1 cellular context compared by ENCODE assay signal in the genomic region with DNA sequence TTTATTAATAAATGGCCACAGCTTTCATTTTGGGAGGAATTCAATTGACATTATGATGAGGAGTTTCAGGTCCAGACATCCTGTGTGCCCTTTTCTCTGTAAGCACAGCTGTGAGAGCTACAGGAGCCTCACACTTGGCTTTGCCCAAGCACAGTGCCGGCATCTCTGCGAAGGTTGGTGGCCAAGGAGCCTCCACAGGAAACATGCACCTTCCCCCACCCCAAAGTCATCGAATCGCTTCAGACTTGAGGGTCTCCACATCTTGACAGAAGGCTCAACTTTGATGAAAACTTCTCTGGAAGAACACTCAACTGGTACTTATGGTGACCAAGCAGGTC.
TF ChIP-seq lines count a peak whose summit lies in the region.

No MANE protein-coding gene starts in this region.

TF ChIP-seq in GM23338, 12 proteins besides CTCF, POLR2A, EP300 and RAD21 (continued from another document):
- TF ChIP-seq, protein P1, sequence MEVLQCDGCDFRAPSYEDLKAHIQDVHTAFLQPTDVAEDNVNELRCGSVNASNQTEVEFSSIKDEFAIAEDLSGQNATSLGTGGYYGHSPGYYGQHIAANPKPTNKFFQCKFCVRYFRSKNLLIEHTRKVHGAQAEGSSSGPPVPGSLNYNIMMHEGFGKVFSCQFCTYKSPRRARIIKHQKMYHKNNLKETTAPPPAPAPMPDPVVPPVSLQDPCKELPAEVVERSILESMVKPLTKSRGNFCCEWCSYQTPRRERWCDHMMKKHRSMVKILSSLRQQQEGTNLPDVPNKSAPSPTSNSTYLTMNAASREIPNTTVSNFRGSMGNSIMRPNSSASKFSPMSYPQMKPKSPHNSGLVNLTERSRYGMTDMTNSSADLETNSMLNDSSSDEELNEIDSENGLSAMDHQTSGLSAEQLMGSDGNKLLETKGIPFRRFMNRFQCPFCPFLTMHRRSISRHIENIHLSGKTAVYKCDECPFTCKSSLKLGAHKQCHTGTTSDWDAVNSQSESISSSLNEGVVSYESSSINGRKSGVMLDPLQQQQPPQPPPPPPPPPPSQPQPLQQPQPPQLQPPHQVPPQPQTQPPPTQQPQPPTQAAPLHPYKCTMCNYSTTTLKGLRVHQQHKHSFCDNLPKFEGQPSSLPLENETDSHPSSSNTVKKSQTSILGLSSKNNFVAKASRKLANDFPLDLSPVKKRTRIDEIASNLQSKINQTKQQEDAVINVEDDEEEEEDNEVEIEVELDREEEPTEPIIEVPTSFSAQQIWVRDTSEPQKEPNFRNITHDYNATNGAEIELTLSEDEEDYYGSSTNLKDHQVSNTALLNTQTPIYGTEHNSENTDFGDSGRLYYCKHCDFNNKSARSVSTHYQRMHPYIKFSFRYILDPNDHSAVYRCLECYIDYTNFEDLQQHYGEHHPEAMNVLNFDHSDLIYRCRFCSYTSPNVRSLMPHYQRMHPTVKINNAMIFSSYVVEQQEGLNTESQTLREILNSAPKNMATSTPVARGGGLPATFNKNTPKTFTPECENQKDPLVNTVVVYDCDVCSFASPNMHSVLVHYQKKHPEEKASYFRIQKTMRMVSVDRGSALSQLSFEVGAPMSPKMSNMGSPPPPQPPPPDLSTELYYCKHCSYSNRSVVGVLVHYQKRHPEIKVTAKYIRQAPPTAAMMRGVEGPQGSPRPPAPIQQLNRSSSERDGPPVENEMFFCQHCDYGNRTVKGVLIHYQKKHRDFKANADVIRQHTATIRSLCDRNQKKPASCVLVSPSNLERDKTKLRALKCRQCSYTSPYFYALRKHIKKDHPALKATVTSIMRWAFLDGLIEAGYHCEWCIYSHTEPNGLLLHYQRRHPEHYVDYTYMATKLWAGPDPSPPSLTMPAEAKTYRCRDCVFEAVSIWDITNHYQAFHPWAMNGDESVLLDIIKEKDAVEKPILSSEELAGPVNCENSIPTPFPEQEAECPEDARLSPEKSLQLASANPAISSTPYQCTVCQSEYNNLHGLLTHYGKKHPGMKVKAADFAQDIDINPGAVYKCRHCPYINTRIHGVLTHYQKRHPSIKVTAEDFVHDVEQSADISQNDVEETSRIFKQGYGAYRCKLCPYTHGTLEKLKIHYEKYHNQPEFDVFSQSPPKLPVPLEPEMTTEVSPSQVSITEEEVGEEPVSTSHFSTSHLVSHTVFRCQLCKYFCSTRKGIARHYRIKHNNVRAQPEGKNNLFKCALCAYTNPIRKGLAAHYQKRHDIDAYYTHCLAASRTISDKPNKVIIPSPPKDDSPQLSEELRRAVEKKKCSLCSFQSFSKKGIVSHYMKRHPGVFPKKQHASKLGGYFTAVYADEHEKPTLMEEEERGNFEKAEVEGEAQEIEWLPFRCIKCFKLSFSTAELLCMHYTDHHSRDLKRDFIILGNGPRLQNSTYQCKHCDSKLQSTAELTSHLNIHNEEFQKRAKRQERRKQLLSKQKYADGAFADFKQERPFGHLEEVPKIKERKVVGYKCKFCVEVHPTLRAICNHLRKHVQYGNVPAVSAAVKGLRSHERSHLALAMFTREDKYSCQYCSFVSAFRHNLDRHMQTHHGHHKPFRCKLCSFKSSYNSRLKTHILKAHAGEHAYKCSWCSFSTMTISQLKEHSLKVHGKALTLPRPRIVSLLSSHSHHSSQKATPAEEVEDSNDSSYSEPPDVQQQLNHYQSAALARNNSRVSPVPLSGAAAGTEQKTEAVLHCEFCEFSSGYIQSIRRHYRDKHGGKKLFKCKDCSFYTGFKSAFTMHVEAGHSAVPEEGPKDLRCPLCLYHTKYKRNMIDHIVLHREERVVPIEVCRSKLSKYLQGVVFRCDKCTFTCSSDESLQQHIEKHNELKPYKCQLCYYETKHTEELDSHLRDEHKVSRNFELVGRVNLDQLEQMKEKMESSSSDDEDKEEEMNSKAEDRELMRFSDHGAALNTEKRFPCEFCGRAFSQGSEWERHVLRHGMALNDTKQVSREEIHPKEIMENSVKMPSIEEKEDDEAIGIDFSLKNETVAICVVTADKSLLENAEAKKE (CRISPR knock-in tag; IDR thresholded peaks at IDR 0.05), result no peak
- TF ChIP-seq EZH2phosphoT487 (IDR thresholded peaks at IDR 0.05; ENCODE audit: unreplicated experiment), result no peak
- no peak for TF ChIP-seq ZNF331 (CRISPR knock-in tag; IDR thresholded peaks at IDR 0.05; ENCODE audit: low read depth)
- TF ChIP-seq EZH2 (IDR thresholded peaks at IDR 0.05; ENCODE audit: low read depth, unreplicated experiment), result no peak
- TF ChIP-seq, protein P2, sequence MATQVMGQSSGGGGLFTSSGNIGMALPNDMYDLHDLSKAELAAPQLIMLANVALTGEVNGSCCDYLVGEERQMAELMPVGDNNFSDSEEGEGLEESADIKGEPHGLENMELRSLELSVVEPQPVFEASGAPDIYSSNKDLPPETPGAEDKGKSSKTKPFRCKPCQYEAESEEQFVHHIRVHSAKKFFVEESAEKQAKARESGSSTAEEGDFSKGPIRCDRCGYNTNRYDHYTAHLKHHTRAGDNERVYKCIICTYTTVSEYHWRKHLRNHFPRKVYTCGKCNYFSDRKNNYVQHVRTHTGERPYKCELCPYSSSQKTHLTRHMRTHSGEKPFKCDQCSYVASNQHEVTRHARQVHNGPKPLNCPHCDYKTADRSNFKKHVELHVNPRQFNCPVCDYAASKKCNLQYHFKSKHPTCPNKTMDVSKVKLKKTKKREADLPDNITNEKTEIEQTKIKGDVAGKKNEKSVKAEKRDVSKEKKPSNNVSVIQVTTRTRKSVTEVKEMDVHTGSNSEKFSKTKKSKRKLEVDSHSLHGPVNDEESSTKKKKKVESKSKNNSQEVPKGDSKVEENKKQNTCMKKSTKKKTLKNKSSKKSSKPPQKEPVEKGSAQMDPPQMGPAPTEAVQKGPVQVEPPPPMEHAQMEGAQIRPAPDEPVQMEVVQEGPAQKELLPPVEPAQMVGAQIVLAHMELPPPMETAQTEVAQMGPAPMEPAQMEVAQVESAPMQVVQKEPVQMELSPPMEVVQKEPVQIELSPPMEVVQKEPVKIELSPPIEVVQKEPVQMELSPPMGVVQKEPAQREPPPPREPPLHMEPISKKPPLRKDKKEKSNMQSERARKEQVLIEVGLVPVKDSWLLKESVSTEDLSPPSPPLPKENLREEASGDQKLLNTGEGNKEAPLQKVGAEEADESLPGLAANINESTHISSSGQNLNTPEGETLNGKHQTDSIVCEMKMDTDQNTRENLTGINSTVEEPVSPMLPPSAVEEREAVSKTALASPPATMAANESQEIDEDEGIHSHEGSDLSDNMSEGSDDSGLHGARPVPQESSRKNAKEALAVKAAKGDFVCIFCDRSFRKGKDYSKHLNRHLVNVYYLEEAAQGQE (IDR thresholded peaks at IDR 0.05; ENCODE audit: unreplicated experiment), result no peak
- TF ChIP-seq STAT1 (IDR thresholded peaks at IDR 0.05; ENCODE audit: unreplicated experiment), result no peak
- TF ChIP-seq ZNF114 (CRISPR knock-in tag; IDR thresholded peaks at IDR 0.05), result no peak
